Comparison of ENCODE assay signal across 8 cellular contexts in the genomic region with DNA sequence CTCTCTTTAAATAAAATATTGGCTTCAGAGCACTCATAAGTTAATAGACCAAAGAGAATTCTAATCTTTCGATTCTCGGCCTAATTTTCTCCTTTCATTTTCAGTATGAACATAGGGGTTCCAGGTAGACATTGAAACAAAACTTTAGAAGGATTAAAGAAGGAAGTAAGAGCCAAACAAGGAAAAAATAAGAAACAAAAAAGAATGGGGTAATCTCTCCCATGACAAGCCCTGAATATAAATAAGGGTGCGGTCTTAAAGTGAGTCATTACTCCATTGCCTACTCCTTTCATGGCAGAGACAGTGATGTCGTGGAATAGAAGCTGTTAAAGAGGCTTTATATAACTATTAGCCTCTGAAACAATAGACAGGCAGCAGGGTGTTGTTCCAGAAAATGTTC.
DNase-seq lines count a peak whose midpoint lies in the region; ATAC-seq and TF ChIP-seq lines count a peak whose summit lies in the region.

No MANE protein-coding gene starts in this region.

- in situ Hi-C loops in Caki2 (cut with HindIII; ENCODE audit: low pct_unique_long_range_greater_than_20kb, low sequenced_read_pairs) (no loop called here), GM13977 (cut with MboI; ENCODE audit: low pct_unique_long_range_greater_than_20kb, low sequenced_read_pairs, unreplicated experiment) (no loop called here)

- H3K27ac Mint-ChIP-seq in activated CD4-positive, alpha-beta T cell treated with anti-CD3 and anti-CD28 coated beads, Interleukin-2, amount 10 ng/mL, durations not matched to agents 24 days and 14 days: no peak overlapping the region

- H3K4me1 Mint-ChIP-seq in activated CD4-positive, alpha-beta T cell treated with anti-CD3 and anti-CD28 coated beads, Interleukin-2, amount 10 ng/mL, durations not matched to agents 24 days and 14 days: peaks cover 3% of the 10 kb centered on the region

- DNase-seq in Caki2 (ENCODE audit: low read depth) (peak; percentile 72), HT-29 (ENCODE audit: low spot score) (peak; percentile 19), fibroblast of mammary gland (ENCODE audit: low read depth) (peak; percentile 80), AML-193 (lab: John Stamatoyannopoulos, UW) (no peak), GM13977 (ENCODE audit: low spot score) (no peak)
- no peak for DNase-seq in activated CD4-positive, alpha-beta T cell treated with anti-CD3 and anti-CD28 coated beads, Interleukin-2, amount 50 U/mL, for 48 hours
- DNase-seq in activated CD4-positive, alpha-beta T cell treated with anti-CD3 and anti-CD28 coated beads, Interleukin-2, amount 10 ng/mL, durations not matched to agents 24 days and 14 days: no peak

- peak; percentile 72 for ATAC-seq in GM21367 (IDR thresholded peaks at IDR 0.05; ENCODE audit: unreplicated experiment)

- no peak overlapping the region for H3K4me3 Mint-ChIP-seq in activated CD4-positive, alpha-beta T cell treated with anti-CD3 and anti-CD28 coated beads, Interleukin-2, amount 10 ng/mL, durations not matched to agents 24 days and 14 days

- peaks cover 20% of the 10 kb centered on the region for H3K9me3 Mint-ChIP-seq in activated CD4-positive, alpha-beta T cell treated with anti-CD3 and anti-CD28 coated beads, Interleukin-2, amount 10 ng/mL, durations not matched to agents 24 days and 14 days

- intact Hi-C loops in activated CD4-positive, alpha-beta T cell treated with anti-CD3 and anti-CD28 coated beads, Interleukin-2, amount 10 ng/mL, durations not matched to agents 24 days and 14 days (cut with micrococcal nuclease): loop anchor here (5.0 kb wide), 2 partner anchors 46 to 74 kb away; no protein-coding TSS in a partner anchor

- H3K27me3 Mint-ChIP-seq in activated CD4-positive, alpha-beta T cell treated with anti-CD3 and anti-CD28 coated beads, Interleukin-2, amount 10 ng/mL, durations not matched to agents 24 days and 14 days: no peaks in the 10 kb centered on the region

- no peak overlapping the region for H3K4me3 ChIP-seq in fibroblast of mammary gland (ENCODE audit: control insufficient read depth, low read depth, low read length)

- TF ChIP-seq CTCF in fibroblast of mammary gland (conservative IDR thresholded peaks at IDR 0.05; ENCODE audit: control insufficient read depth, insufficient read depth, low read depth, low read length) (no peak), GM13977 (IDR thresholded peaks at IDR 0.05; ENCODE audit: extremely low read depth, insufficient read depth, missing control alignments) (no peak)

- no peaks in the 10 kb centered on the region for H3K36me3 Mint-ChIP-seq in activated CD4-positive, alpha-beta T cell treated with anti-CD3 and anti-CD28 coated beads, Interleukin-2, amount 10 ng/mL, durations not matched to agents 24 days and 14 days (ENCODE audit: low read depth)

Comparison
In these comparisons a context has a peak if more than half of its experiments do, and no peak if none do; other contexts are left out.
1. DNase-seq: peak in Caki2 (single experiment), HT-29 (single experiment) and fibroblast of mammary gland (single experiment); none in AML-193 (0 of 2), GM13977 (single experiment), activated CD4-positive, alpha-beta T cell treated with anti-CD3 and anti-CD28 coated beads, Interleukin-2, amount 50 U/mL, for 48 hours (0 of 2) and activated CD4-positive, alpha-beta T cell treated with anti-CD3 and anti-CD28 coated beads, Interleukin-2, amount 10 ng/mL, durations not matched to agents 24 days and 14 days (single experiment).